Comparison of ENCODE assay signal across 8 cellular contexts in genomic region chr10:86261933-86262665, GRCh38.
DNase-seq lines count a peak whose midpoint lies in the region; ATAC-seq and TF ChIP-seq lines count a peak whose summit lies in the region.

No MANE protein-coding gene starts in this region.

- intact Hi-C loops in posterior vena cava (cut with DNase I): no loop called here

- H3K4me3 ChIP-seq in choroid plexus epithelial cell (ENCODE audit: low read depth, low read length): no peak overlapping the region

- DNase-seq in activated CD4-positive, alpha-beta T cell treated with anti-CD3 and anti-CD28 coated beads for 48 hours: peak; percentile 33
- no peak for DNase-seq in activated CD4-positive, alpha-beta T cell treated with anti-CD3 and anti-CD28 coated beads, Interleukin-2, amount 50 U/mL, for 4 hours
- DNase-seq in NCI-H1092 (lab: John Stamatoyannopoulos, UW) (peak; percentile 23), choroid plexus epithelial cell (ENCODE audit: low read depth) (peak; percentile 1), posterior vena cava (ENCODE audit: low spot score) (peak; percentile 72), NCI-H1694 treated with DMSO at 0.1 percent for 48 hours (lab: John Stamatoyannopoulos, UW) (no peak), activated gamma-delta T cell (lab: John Stamatoyannopoulos, UW) (no peak)

- peak; percentile 65 for ATAC-seq in GM21528 (IDR thresholded peaks at IDR 0.05; ENCODE audit: low FRiP score, unreplicated experiment)

- peak; percentile 7 for TF ChIP-seq CTCF in choroid plexus epithelial cell (conservative IDR thresholded peaks at IDR 0.05; ENCODE audit: low read depth, low read length)

Comparison
In these comparisons a context has a peak if more than half of its experiments do, and no peak if none do; other contexts are left out.
1. DNase-seq: peak in activated CD4-positive, alpha-beta T cell treated with anti-CD3 and anti-CD28 coated beads for 48 hours (single experiment), NCI-H1092 (single experiment), choroid plexus epithelial cell (single experiment) and posterior vena cava (single experiment); none in activated CD4-positive, alpha-beta T cell treated with anti-CD3 and anti-CD28 coated beads, Interleukin-2, amount 50 U/mL, for 4 hours (0 of 2), NCI-H1694 treated with DMSO at 0.1 percent for 48 hours (single experiment) and activated gamma-delta T cell (single experiment).